8 cellular contexts compared by ENCODE assay signal in the genomic region with DNA sequence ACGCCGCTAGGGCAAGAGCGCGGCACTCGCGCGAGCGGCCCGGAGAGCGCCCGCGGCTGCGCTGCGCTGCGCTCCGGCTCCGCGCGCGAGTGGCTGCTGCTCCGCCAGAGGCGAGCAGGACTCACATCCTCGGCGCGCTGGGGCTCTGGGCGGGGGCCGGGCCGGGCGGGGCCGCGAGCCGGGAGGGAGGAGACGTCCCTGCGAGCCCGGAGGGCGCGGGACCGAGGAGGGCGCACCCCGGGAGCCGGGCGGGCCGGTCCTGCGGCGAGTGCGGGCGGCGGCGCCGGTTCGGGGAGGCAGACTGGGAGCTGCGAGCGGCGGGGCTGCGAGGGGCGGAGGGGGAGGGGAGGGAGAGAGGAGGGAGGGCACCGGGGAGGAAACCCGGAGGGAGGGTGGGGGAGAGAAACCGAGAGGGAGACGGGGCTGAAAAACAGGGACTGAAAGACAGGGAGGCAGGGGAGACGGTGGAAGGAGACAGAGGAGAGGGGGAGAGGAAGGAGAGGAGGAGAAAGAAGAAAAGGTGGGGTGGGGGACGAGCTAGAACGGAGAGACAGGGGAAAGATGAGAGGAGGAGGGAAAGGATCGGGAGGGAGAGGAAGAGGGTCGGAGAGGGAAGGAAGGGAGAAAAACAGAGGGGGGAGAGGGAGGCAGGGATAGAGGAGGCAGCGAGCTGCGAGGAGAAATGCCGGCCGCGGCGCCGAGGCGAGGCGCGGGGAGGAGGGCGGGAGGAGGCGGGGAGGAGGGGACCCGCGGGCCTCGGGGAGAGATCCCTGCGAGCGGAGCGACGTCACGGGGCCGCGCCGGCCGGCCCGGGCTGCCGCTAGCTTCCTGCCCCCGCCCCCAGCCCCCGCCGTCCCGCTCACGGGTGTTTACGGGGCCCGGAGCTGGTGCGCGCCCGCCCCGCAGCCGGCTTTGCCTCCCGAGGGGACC. TPM values are rescaled to one million over a fixed set of nuclear protein-coding genes. Genes with fewer than 3 reads are reported as not detected.
A peak's percentile ranks its signal among the peaks of the same experiment; 100 is the strongest.
DNase-seq lines count a peak whose midpoint lies in the region; ATAC-seq and TF ChIP-seq lines count a peak whose summit lies in the region.

A gene (minus strand): TSS at position 684 of the 930 bp plus-strand sequence. CDS start 831 bp downstream, outside the sequence.

- DNase-seq in Daoy (ENCODE audit: low read depth) (peak; percentile 75), NCI-H226 (peak; percentile 55), activated T-cell treated with anti-CD3 and anti-CD28 coated beads for 48 hours (ENCODE audit: low read depth) (peak; percentile 41), epithelial cell of esophagus (ENCODE audit: low read depth) (peak; percentile 79), SIG-M5 treated with dmso at 0.1 percent for 504 hours (lab: John Stamatoyannopoulos, UW; ENCODE audit: unreplicated experiment) (no peak)
- DNase-seq in stimulated activated CD8-positive, alpha-beta memory T cell treated with anti-CD3 and anti-CD28 coated beads, Interleukin-7, amount 100 ng/mL, for 1 hour (ENCODE audit: low read depth in 2 of 2), result peak; percentile 25

- H3K27ac ChIP-seq in mesodermal cell (ENCODE audit: low read depth, low read length, severe bottlenecking), result peak within 1 kb of the TSS; percentile 77

- peaks cover 13% of the 10 kb centered on the region for H3K4me1 ChIP-seq in mesodermal cell (ENCODE audit: control insufficient read depth, insufficient read depth, low read length, poor library complexity, severe bottlenecking)

- ATAC-seq in GM19023 (IDR thresholded peaks at IDR 0.05; ENCODE audit: unreplicated experiment), result no peak

- peak within 1 kb of the TSS; percentile 70 for H3K4me3 ChIP-seq in epithelial cell of esophagus (ENCODE audit: low read length)
- H3K4me3 ChIP-seq in mesodermal cell (ENCODE audit: extremely low read depth, insufficient read depth, low read length, poor library complexity, severe bottlenecking), result peak within 1 kb of the TSS; percentile 73

- no peak for TF ChIP-seq CTCF in epithelial cell of esophagus (IDR thresholded peaks at IDR 0.05; ENCODE audit: insufficient read depth, low read depth, low read length, missing control alignments)

- 0 to 1% methylated on average over 56 to 73 of the region's 104 CpGs for WGBS in mesodermal cell (ENCODE audit: insufficient coverage in 2 of 2), 2 experiments

- no peaks in the 10 kb centered on the region for H3K36me3 ChIP-seq in mesodermal cell (ENCODE audit: control insufficient read depth, insufficient read depth, low read length)

- H3K9me3 ChIP-seq in mesodermal cell (ENCODE audit: control insufficient read depth, low read length), result no peaks in the 10 kb centered on the region

RNA-seq across cellular contexts. Expression of the gene that starts here (rescaled TPM):
- 2.2 and 5.4 TPM in 2 replicates for total RNA-seq in Daoy (2014; rRNA removed; shearing (Covaris generic))
- 29.7 TPM for polyA plus RNA-seq in mesodermal cell (2013, experiment 1 of 2)
- polyA plus RNA-seq in mesodermal cell (2013, experiment 2 of 2), result 30.7 TPM
